7 cellular contexts compared by ENCODE assay signal in genomic region chr2:219059725-219060682, GRCh38. TPM values are rescaled to one million over a fixed set of nuclear protein-coding genes. Genes with fewer than 3 reads are reported as not detected.
A peak's percentile ranks its signal among the peaks of the same experiment; 100 is the strongest.
DNase-seq lines count a peak whose midpoint lies in the region; ATAC-seq and TF ChIP-seq lines count a peak whose summit lies in the region.

No MANE protein-coding gene starts in this region.

- no peak overlapping the region for H3K27ac ChIP-seq in psoas muscle

- no peaks in the 10 kb centered on the region for H3K36me3 ChIP-seq in NT2/D1 (ENCODE audit: insufficient read depth, insufficient read length, low read length)
- no peaks in the 10 kb centered on the region for H3K36me3 ChIP-seq in psoas muscle (ENCODE audit: insufficient read depth in 1 of 2, low read depth in 1 of 2)
- H3K36me3 ChIP-seq in MG63 = no peaks in the 10 kb centered on the region

- H3K27me3 ChIP-seq in NT2/D1 (ENCODE audit: insufficient read depth, insufficient read length) (peaks cover 93% of the 10 kb centered on the region), psoas muscle (ENCODE audit: insufficient read depth in 3 of 3, low read length in 2 of 3) (peaks cover 0 to 93% (median 23%) of the 10 kb centered on the region in 3 donors), MG63 (peaks cover 39% of the 10 kb centered on the region)

- no peak overlapping the region for H3K27ac Mint-ChIP-seq in endothelial cell (ENCODE audit: unreplicated experiment)

- peaks cover 3% of the 10 kb centered on the region for H3K36me3 Mint-ChIP-seq in endothelial cell (ENCODE audit: low read depth, unreplicated experiment)

- H3K4me3 ChIP-seq in NT2/D1 (ENCODE audit: insufficient read length, low read depth) (peak overlapping the region; percentile 6), psoas muscle (peak overlapping the region; percentile 47), MG63 (no peak overlapping the region)

- intact Hi-C loops in psoas muscle (cut with DNase I) = loop anchor here (2.0 to 10.0 kb wide), 3 partner anchors 59 to 245 kb away; partner anchors contain the start of gene PTPRN (in 2 of the 2)

- H3K9me3 Mint-ChIP-seq in endothelial cell (ENCODE audit: unreplicated experiment) = no peaks in the 10 kb centered on the region

- H3K4me1 Mint-ChIP-seq in endothelial cell (ENCODE audit: unreplicated experiment) = peaks cover 4% of the 10 kb centered on the region

- no peak overlapping the region for H3K4me3 Mint-ChIP-seq in endothelial cell (ENCODE audit: unreplicated experiment)

- ATAC-seq in psoas muscle (peak in 1 of 4 donors; percentile 17), GM19467 (IDR thresholded peaks at IDR 0.05; ENCODE audit: unreplicated experiment) (no peak)

- H3K9me3 ChIP-seq in NT2/D1 (ENCODE audit: insufficient read depth, low read length) (peaks cover 9% of the 10 kb centered on the region; the same call in 1 of the 2 replicates), psoas muscle (no peaks in the 10 kb centered on the region), MG63 (no peaks in the 10 kb centered on the region)

- peak overlapping the region; percentile 47 for H3K9ac ChIP-seq in NT2/D1 (ENCODE audit: insufficient read length, low read depth)

- DNase-seq in GM03348 (ENCODE audit: low spot score) (peak; percentile 28), NT2/D1 (ENCODE audit: low read depth, low spot score) (no peak), endothelial cell (ENCODE audit: low spot score) (peak; percentile 24), psoas muscle (peak in 1 of 2 donors; percentile 14), T-helper 9 cell (no peak), MG63 (no peak)

- peaks cover 8% of the 10 kb centered on the region for H3K4me1 ChIP-seq in NT2/D1 (ENCODE audit: insufficient read depth, insufficient read length)
- H3K4me1 ChIP-seq in psoas muscle = peaks cover 28% of the 10 kb centered on the region

- H3K27me3 Mint-ChIP-seq in endothelial cell (ENCODE audit: unreplicated experiment) = peaks cover 31% of the 10 kb centered on the region

- 2 to 3% (median 3%) methylated on average over 49 to 81 of the region's 81 CpGs for WGBS in psoas muscle, 3 donors

- no peak for TF ChIP-seq CTCF in endothelial cell (IDR thresholded peaks at IDR 0.05; ENCODE audit: unreplicated experiment)
- TF ChIP-seq CTCF in psoas muscle (IDR thresholded peaks at IDR 0.05) = no peak

RNA-seq across cellular contexts. Expression of gene IHH, which starts 0.7 kb away (rescaled TPM):
- total RNA-seq in endothelial cell (ENCODE audit: unreplicated experiment) (not detected), psoas muscle (not detected)
- polyA plus RNA-seq in psoas muscle = under 1 TPM in 2 of 3 donors, not detected in 1; 0.03 to 0.12 TPM
- 0.16 TPM in 1 of 2 replicates, not detected in the other for total RNA-seq in MG63 (2014; rRNA removed; shearing (Covaris generic); ENCODE audit: low replicate concordance)

RNA-seq across cellular contexts. Expression of gene CFAP65, which starts 18.7 kb away (rescaled TPM):
- total RNA-seq in endothelial cell (ENCODE audit: unreplicated experiment) = 0.59 TPM
- total RNA-seq in psoas muscle = not detected
- not detected for polyA plus RNA-seq in psoas muscle
- 0.03 TPM in 1 of 2 replicates, not detected in the other for total RNA-seq in MG63 (2014; rRNA removed; shearing (Covaris generic); ENCODE audit: low replicate concordance)

Comparison
In these comparisons a context has a peak if more than half of its experiments do, and no peak if none do; other contexts are left out.
1. DNase-seq: peak in GM03348 (single experiment) and endothelial cell (single experiment); none in NT2/D1 (single experiment), T-helper 9 cell (single experiment) and MG63 (single experiment).